1 cellular context compared by ENCODE assay signal in the genomic region with DNA sequence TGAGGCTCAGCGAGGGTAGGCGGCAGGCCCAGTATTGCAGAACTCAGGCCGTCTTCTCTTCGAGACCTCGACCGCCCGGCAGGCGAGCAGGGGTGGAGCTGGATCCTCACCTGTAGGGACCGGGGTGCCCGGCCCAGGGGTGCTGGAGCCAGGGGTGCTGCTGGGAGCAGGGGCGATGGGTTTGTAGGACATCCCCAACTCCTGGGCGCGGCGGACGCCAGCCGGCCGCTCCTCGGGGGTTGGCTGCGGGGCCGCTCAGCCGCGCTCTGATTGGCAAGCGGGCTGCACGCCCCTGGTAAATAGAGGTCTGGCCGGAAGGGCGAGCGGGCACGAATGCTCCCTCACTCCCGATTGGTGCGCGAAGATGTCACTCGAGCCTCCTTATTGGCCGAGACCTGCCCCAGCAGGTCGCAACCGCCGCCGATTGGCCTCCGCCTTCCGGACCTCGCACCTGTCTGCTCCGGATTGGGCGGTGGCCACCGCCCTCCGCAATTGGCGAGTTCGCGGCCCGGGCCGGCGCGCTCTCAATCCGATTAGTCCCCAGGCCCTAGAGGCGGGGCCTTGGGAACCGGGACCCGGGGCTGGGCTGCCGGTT.
TF ChIP-seq lines count a peak whose summit lies in the region.

A gene with protein sequence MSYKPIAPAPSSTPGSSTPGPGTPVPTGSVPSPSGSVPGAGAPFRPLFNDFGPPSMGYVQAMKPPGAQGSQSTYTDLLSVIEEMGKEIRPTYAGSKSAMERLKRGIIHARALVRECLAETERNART (minus strand): TSS at position 272 of the 595 bp plus-strand sequence. CDS start 80 bp downstream, at position 192.

TF ChIP-seq in HepG2, 621 proteins besides CTCF, POLR2A, EP300 and RAD21 (continued from another document):
- TF ChIP-seq, protein P1, sequence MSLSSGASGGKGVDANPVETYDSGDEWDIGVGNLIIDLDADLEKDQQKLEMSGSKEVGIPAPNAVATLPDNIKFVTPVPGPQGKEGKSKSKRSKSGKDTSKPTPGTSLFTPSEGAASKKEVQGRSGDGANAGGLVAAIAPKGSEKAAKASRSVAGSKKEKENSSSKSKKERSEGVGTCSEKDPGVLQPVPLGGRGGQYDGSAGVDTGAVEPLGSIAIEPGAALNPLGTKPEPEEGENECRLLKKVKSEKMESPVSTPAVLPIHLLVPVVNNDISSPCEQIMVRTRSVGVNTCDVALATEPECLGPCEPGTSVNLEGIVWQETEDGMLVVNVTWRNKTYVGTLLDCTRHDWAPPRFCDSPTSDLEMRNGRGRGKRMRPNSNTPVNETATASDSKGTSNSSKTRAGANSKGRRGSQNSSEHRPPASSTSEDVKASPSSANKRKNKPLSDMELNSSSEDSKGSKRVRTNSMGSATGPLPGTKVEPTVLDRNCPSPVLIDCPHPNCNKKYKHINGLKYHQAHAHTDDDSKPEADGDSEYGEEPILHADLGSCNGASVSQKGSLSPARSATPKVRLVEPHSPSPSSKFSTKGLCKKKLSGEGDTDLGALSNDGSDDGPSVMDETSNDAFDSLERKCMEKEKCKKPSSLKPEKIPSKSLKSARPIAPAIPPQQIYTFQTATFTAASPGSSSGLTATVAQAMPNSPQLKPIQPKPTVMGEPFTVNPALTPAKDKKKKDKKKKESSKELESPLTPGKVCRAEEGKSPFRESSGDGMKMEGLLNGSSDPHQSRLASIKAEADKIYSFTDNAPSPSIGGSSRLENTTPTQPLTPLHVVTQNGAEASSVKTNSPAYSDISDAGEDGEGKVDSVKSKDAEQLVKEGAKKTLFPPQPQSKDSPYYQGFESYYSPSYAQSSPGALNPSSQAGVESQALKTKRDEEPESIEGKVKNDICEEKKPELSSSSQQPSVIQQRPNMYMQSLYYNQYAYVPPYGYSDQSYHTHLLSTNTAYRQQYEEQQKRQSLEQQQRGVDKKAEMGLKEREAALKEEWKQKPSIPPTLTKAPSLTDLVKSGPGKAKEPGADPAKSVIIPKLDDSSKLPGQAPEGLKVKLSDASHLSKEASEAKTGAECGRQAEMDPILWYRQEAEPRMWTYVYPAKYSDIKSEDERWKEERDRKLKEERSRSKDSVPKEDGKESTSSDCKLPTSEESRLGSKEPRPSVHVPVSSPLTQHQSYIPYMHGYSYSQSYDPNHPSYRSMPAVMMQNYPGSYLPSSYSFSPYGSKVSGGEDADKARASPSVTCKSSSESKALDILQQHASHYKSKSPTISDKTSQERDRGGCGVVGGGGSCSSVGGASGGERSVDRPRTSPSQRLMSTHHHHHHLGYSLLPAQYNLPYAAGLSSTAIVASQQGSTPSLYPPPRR (CRISPR knock-in tag; IDR thresholded peaks at IDR 0.05; ENCODE audit: borderline replicate concordance), result no peak
- TF ChIP-seq ZBTB7B (CRISPR knock-in tag; IDR thresholded peaks at IDR 0.05) (no peak), SOX6 (IDR thresholded peaks at IDR 0.05) (no peak), SOX6 (CRISPR knock-in tag; IDR thresholded peaks at IDR 0.05) (peak; percentile 24), NFYB (CRISPR knock-in tag; IDR thresholded peaks at IDR 0.05) (peak; percentile 97), ESRRA (CRISPR knock-in tag; IDR thresholded peaks at IDR 0.05; ENCODE audit: low read depth) (peak; percentile 28; the same call in 1 of the 2 replicates)
TF ChIP-seq in HepG2: peak in this region for 145.
